Comparison of ENCODE assay signal across 27 cellular contexts in the genomic region with DNA sequence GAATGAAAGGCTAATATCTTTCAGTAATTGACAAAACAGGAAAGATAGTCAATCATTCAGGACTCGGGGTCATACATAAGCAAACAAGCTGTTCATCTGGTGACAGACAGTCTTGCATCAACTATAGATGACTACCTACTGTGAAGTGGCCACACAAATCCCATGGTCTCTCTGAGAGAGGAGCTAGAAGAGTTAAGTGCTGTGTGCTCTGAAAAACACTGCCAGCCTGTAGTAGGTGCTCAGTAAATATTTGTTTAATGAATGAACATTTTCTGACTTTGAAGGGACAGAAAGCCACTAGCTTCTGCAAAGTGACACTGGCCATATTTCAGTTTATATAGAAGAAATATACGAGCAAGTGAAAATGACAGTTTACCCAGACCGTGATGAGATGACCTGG.
"Had no signal": no experiment of that assay in that cellular context is flagged by ENCODE, and none has a peak within 500 bp of the region (broad histone marks: within the 10 kb centered on the region; RNA-seq: fewer than 3 reads in every experiment).

No MANE protein-coding gene starts in this region.

- H3K4me1 Mint-ChIP-seq: nephron; stimulated activated naive CD8-positive, alpha-beta T cell treated with anti-CD3 and anti-CD28 coated beads, Interleukin-15, amount 100 ng/mL, for 72 hours had no signal

- H3K36me3 ChIP-seq: colonic mucosa, gastroesophageal sphincter, heart left ventricle, left lung, neural progenitor cell, prostate gland, right atrium auricular region, sigmoid colon, spleen, suprapubic skin, transverse colon had no signal

- H3K27ac ChIP-seq: colonic mucosa, epithelial cell of prostate, gastroesophageal sphincter, heart left ventricle, hepatocyte, left lung, neural progenitor cell, parathyroid adenoma, prostate gland, right atrium auricular region, sigmoid colon, spleen, suprapubic skin, transverse colon had no signal

- H3K27me3 Mint-ChIP-seq: dendritic cell treated with granulocyte-macrophage colony-stimulating factor and Interleukin-4, amounts not matched to agents 40 ng/mL and 50 ng/mL, for 4 days had no signal

- H3K4me3 ChIP-seq: colonic mucosa, gastroesophageal sphincter, heart left ventricle, hepatocyte, left lung, neural progenitor cell, prostate gland, right atrium auricular region, sigmoid colon, spleen, suprapubic skin, transverse colon had no signal

- H3K9me3 ChIP-seq: colonic mucosa, gastroesophageal sphincter, heart left ventricle, left lung, prostate gland, right atrium auricular region, sigmoid colon, spleen, suprapubic skin, transverse colon had no signal

- H3K27ac Mint-ChIP-seq: dendritic cell treated with granulocyte-macrophage colony-stimulating factor and Interleukin-4, amounts not matched to agents 40 ng/mL and 50 ng/mL, for 4 days; endodermal cell; naive thymus-derived CD4-positive, alpha-beta T cell; nephron; neural progenitor cell; stimulated activated naive CD8-positive, alpha-beta T cell treated with anti-CD3 and anti-CD28 coated beads, Interleukin-15, amount 100 ng/mL, for 72 hours had no signal

- H3K4me3 Mint-ChIP-seq: dendritic cell treated with granulocyte-macrophage colony-stimulating factor and Interleukin-4, amounts not matched to agents 40 ng/mL and 50 ng/mL, for 4 days; endodermal cell; naive thymus-derived CD4-positive, alpha-beta T cell; nephron; neural progenitor cell; stimulated activated naive CD8-positive, alpha-beta T cell treated with anti-CD3 and anti-CD28 coated beads, Interleukin-15, amount 100 ng/mL, for 72 hours had no signal

- ATAC-seq: esophagus mucosa; gastroesophageal sphincter; heart left ventricle; left cardiac atrium; left lung; naive thymus-derived CD4-positive, alpha-beta T cell; stimulated activated naive CD8-positive, alpha-beta T cell treated with anti-CD3 and anti-CD28 coated beads, Interleukin-15, amount 100 ng/mL, for 72 hours had no signal

- H3K36me3 Mint-ChIP-seq: naive thymus-derived CD4-positive, alpha-beta T cell; neural progenitor cell had no signal

- DNase-seq: colonic mucosa; effector CD8-positive, alpha-beta T cell; foreskin fibroblast; heart left ventricle; left cardiac atrium; left lung; mesenchymal stem cell; midbrain; naive thymus-derived CD4-positive, alpha-beta T cell; sigmoid colon; spleen; stimulated activated CD4-positive, alpha-beta T cell treated with anti-CD3 and anti-CD28 coated beads, Interleukin-2, amount 100 ng/mL, for 48 hours; stimulated activated naive CD4-positive, alpha-beta T cell; stimulated activated naive CD8-positive, alpha-beta T cell treated with anti-CD3 and anti-CD28 coated beads, Interleukin-15, amount 100 ng/mL, for 72 hours; transverse colon had no signal

- H3K27me3 ChIP-seq: colonic mucosa, gastroesophageal sphincter, heart left ventricle, hepatocyte, left lung, neural progenitor cell, right atrium auricular region, sigmoid colon, spleen, suprapubic skin, transverse colon had no signal

- H3K4me1 ChIP-seq: colonic mucosa, gastroesophageal sphincter, heart left ventricle, left lung, neural progenitor cell, parathyroid adenoma, prostate gland, right atrium auricular region, sigmoid colon, spleen, suprapubic skin, transverse colon had no signal

- H3K9me3 Mint-ChIP-seq: dendritic cell treated with granulocyte-macrophage colony-stimulating factor and Interleukin-4, amounts not matched to agents 40 ng/mL and 50 ng/mL, for 4 days; nephron; stimulated activated naive CD8-positive, alpha-beta T cell treated with anti-CD3 and anti-CD28 coated beads, Interleukin-15, amount 100 ng/mL, for 72 hours had no signal
